Comparison of ENCODE assay signal across 1 cellular context in genomic region chr6:18380165-18380564, GRCh38.
TF ChIP-seq lines count a peak whose summit lies in the region.

No MANE protein-coding gene starts in this region.

TF ChIP-seq in GM23338, 12 proteins besides CTCF, POLR2A, EP300 and RAD21 (continued from another document):
- TF ChIP-seq REST (IDR thresholded peaks at IDR 0.05; ENCODE audit: unreplicated experiment) (no peak), STAT1 (IDR thresholded peaks at IDR 0.05; ENCODE audit: unreplicated experiment) (no peak), ZNF114 (CRISPR knock-in tag; IDR thresholded peaks at IDR 0.05) (no peak), ZNF331 (CRISPR knock-in tag; IDR thresholded peaks at IDR 0.05; ENCODE audit: low read depth) (no peak), EZH2 (IDR thresholded peaks at IDR 0.05; ENCODE audit: low read depth, unreplicated experiment) (no peak), EZH2phosphoT487 (IDR thresholded peaks at IDR 0.05; ENCODE audit: unreplicated experiment) (no peak), ZNF462 (CRISPR knock-in tag; IDR thresholded peaks at IDR 0.05) (no peak)
TF ChIP-seq in GM23338: peak in this region for 0.
